8 cellular contexts compared by ENCODE assay signal in genomic region chr11:121023848-121024751, GRCh38.
DNase-seq lines count a peak whose midpoint lies in the region; ATAC-seq and TF ChIP-seq lines count a peak whose summit lies in the region.

A gene with protein sequence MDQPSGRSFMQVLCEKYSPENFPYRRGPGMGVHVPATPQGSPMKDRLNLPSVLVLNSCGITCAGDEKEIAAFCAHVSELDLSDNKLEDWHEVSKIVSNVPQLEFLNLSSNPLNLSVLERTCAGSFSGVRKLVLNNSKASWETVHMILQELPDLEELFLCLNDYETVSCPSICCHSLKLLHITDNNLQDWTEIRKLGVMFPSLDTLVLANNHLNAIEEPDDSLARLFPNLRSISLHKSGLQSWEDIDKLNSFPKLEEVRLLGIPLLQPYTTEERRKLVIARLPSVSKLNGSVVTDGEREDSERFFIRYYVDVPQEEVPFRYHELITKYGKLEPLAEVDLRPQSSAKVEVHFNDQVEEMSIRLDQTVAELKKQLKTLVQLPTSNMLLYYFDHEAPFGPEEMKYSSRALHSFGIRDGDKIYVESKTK (plus strand): TSS chr11:121024102. CDS start chr11:121045691, 21,589 bp downstream.

- peak; percentile 93 for ATAC-seq in GM21576 (IDR thresholded peaks at IDR 0.05; ENCODE audit: unreplicated experiment)

- peaks cover 22% of the 10 kb centered on the region for H3K4me1 Mint-ChIP-seq in nephron
- H3K4me1 Mint-ChIP-seq in stimulated activated naive CD8-positive, alpha-beta T cell treated with anti-CD3 and anti-CD28 coated beads, Interleukin-15, Interleukin-2, amounts not matched to agents 100 ng/mL and 50 ng/mL, for 24 hours (ENCODE audit: low read depth), result peaks cover 16% of the 10 kb centered on the region

- DNase-seq in DMS53 (lab: John Stamatoyannopoulos, UW) (peak; percentile 96), RKO (ENCODE audit: low spot score) (peak; percentile 82), fibroblast of peridontal ligament (ENCODE audit: extremely low read depth) (peak; percentile 75)
- peak; percentile 63 to 66 for DNase-seq in activated T-helper 1 cell treated with anti-CD3 and anti-CD28 coated beads, Interleukin-2, amount 50 U/mL, for 16 hours (ENCODE audit: low read depth in 1 of 2, low spot score in 1 of 2)

- TF ChIP-seq RAD21 in Ishikawa (IDR thresholded peaks at IDR 0.05; ENCODE audit: low read depth), result no peak

- H3K4me3 Mint-ChIP-seq in nephron, result peak within 1 kb of the TSS; percentile 80 to 92 (median 87)
- H3K4me3 Mint-ChIP-seq in stimulated activated naive CD8-positive, alpha-beta T cell treated with anti-CD3 and anti-CD28 coated beads, Interleukin-15, Interleukin-2, amounts not matched to agents 100 ng/mL and 50 ng/mL, for 24 hours, result peak within 1 kb of the TSS; percentile 82

- TF ChIP-seq CTCF in nephron (IDR thresholded peaks at IDR 0.05; ENCODE audit: unreplicated experiment in 3 of 3), result no peak

- no peaks in the 10 kb centered on the region for H3K27me3 Mint-ChIP-seq in nephron (ENCODE audit: low read depth)
- H3K27me3 Mint-ChIP-seq in stimulated activated naive CD8-positive, alpha-beta T cell treated with anti-CD3 and anti-CD28 coated beads, Interleukin-15, Interleukin-2, amounts not matched to agents 100 ng/mL and 50 ng/mL, for 24 hours, result peaks cover 12% of the 10 kb centered on the region

- 0 out of 2 replicates have a peak, but pooled peaks have one; percentile 17 for TF ChIP-seq EP300 in Ishikawa (IDR thresholded peaks at IDR 0.05; ENCODE audit: borderline replicate concordance)

- no peaks in the 10 kb centered on the region for H3K36me3 Mint-ChIP-seq in nephron (ENCODE audit: low read depth)
- no peaks in the 10 kb centered on the region for H3K36me3 Mint-ChIP-seq in stimulated activated naive CD8-positive, alpha-beta T cell treated with anti-CD3 and anti-CD28 coated beads, Interleukin-15, Interleukin-2, amounts not matched to agents 100 ng/mL and 50 ng/mL, for 24 hours (ENCODE audit: low read depth)

- H3K9me3 Mint-ChIP-seq in nephron, result no peaks in the 10 kb centered on the region
- no peaks in the 10 kb centered on the region for H3K9me3 Mint-ChIP-seq in stimulated activated naive CD8-positive, alpha-beta T cell treated with anti-CD3 and anti-CD28 coated beads, Interleukin-15, Interleukin-2, amounts not matched to agents 100 ng/mL and 50 ng/mL, for 24 hours

- H3K27ac Mint-ChIP-seq in nephron, result peak within 1 kb of the TSS; percentile 6 to 69 (median 55)
- H3K27ac Mint-ChIP-seq in stimulated activated naive CD8-positive, alpha-beta T cell treated with anti-CD3 and anti-CD28 coated beads, Interleukin-15, Interleukin-2, amounts not matched to agents 100 ng/mL and 50 ng/mL, for 24 hours, result peak within 1 kb of the TSS; percentile 80

TF ChIP-seq in Ishikawa, 13 proteins besides CTCF, POLR2A, EP300 and RAD21:
- TF ChIP-seq TAF1 (IDR thresholded peaks at IDR 0.05; ENCODE audit: low read depth) (no peak; the same call in 1 of the 2 replicates), CREB1 (IDR thresholded peaks at IDR 0.05; ENCODE audit: low read depth) (peak; percentile 40; the same call in 1 of the 2 replicates), TEAD4 (IDR thresholded peaks at IDR 0.05) (no peak), YY1 (IDR thresholded peaks at IDR 0.05; ENCODE audit: low read depth) (no peak), TCF12 (IDR thresholded peaks at IDR 0.05; ENCODE audit: low read depth) (peak; percentile 40; the same call in 1 of the 2 replicates), ZBTB7A (IDR thresholded peaks at IDR 0.05; ENCODE audit: low read depth) (peak; percentile 63; the same call in 1 of the 2 replicates), CEBPB (IDR thresholded peaks at IDR 0.05) (no peak), EGR1 (IDR thresholded peaks at IDR 0.05) (no peak), NFIC (IDR thresholded peaks at IDR 0.05) (no peak), FOXM1 (IDR thresholded peaks at IDR 0.05; ENCODE audit: borderline replicate concordance, low read depth) (no peak), REST (IDR thresholded peaks at IDR 0.05; ENCODE audit: low read depth) (no peak), USF1 (IDR thresholded peaks at IDR 0.05) (peak; percentile 99)
- TF ChIP-seq, protein P1, sequence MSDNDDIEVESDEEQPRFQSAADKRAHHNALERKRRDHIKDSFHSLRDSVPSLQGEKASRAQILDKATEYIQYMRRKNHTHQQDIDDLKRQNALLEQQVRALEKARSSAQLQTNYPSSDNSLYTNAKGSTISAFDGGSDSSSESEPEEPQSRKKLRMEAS (IDR thresholded peaks at IDR 0.05), result peak; percentile 95

Comparison
In these comparisons a context has a peak if more than half of its experiments do, and no peak if none do; other contexts are left out.
1. Peak in every context shown above with its lines: DNase-seq and ATAC-seq.